22 cellular contexts compared by ENCODE assay signal in genomic region chr16:26345951-26346350, GRCh38.
"Had no signal": no experiment of that assay in that cellular context is flagged by ENCODE, and none has a peak within 500 bp of the region (broad histone marks: within the 10 kb centered on the region; RNA-seq: fewer than 3 reads in every experiment).

No MANE protein-coding gene starts in this region.

- H3K27ac ChIP-seq: brain microvascular endothelial cell, colonic mucosa, epithelial cell of prostate had no signal

- H3K4me3 ChIP-seq: colonic mucosa had no signal

- H3K36me3 ChIP-seq: brain microvascular endothelial cell, colonic mucosa had no signal

- DNase-seq: activated CD4-positive, alpha-beta memory T cell treated with anti-CD3 and anti-CD28 coated beads for 36 hours; activated CD4-positive, alpha-beta T cell treated with anti-CD3 and anti-CD28 coated beads for 36 hours; activated CD4-positive, alpha-beta T cell treated with anti-CD3 and anti-CD28 coated beads, Interleukin-2, amount 10 ng/mL, durations not matched to agents 24 days and 14 days; activated CD4-positive, CD25-positive, alpha-beta regulatory T cell; activated CD4-positive, CD25-positive, alpha-beta regulatory T cell treated with anti-CD3 and anti-CD28 coated beads, Interleukin-2, amount 50 U/mL, for 72 hours; activated CD8-positive, alpha-beta memory T cell treated with anti-CD3 and anti-CD28 coated beads, Interleukin-2, amount 50 U/mL, for 48 hours; activated CD8-positive, alpha-beta T cell treated with anti-CD3 and anti-CD28 coated beads, Interleukin-2, amount 10 ng/mL, durations not matched to agents 7 days and 5 days; activated gamma-delta T cell treated with Interleukin-2 at 50 U/mL for 16 hours; activated naive CD4-positive, alpha-beta T cell treated with anti-CD3 and anti-CD28 coated beads, Interleukin-2, amount 50 U/mL, for 16 hours; activated naive CD4-positive, alpha-beta T cell treated with Interleukin-2 at 50 U/mL for 16 hours; activated T-cell treated with anti-CD3 and anti-CD28 coated beads for 4 hours; activated T-cell treated with anti-CD3 and anti-CD28 coated beads, Interleukin-2, amount 50 U/mL, for 24 hours; activated T-cell treated with anti-CD3 and anti-CD28 coated beads, Interleukin-2, amount 50 U/mL, for 72 hours; amniotic stem cell; brain microvascular endothelial cell; colonic mucosa; effector CD8-positive, alpha-beta T cell; foreskin fibroblast; head of caudate nucleus; T-cell; T-helper 9 cell had no signal

- H3K4me1 ChIP-seq: colonic mucosa had no signal

- H3K27me3 ChIP-seq: brain microvascular endothelial cell, colonic mucosa had no signal

- H3K9me3 ChIP-seq: colonic mucosa had no signal
